In the genomic region with DNA sequence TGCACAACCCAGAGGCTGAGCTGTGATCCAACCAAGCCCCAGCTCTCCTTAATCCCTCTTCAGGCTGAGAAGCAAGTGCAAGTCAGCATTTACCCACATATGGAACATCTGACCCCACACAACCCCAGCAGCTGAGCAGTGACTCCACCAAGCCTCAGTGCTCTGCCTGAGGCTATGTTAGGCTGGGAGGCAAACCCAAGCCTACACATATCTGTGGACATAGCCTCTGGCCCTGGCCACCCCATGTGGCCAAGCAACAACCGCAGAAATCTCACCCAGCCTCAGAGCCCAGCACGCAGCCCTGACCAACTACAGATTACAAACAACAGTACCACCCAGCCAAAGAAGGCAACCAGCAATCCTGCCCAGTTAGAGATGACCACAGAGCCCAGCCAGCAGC, we compare ENCODE assay signal across 21 cellular contexts.
DNase-seq lines count a peak whose midpoint lies in the region; ATAC-seq and TF ChIP-seq lines count a peak whose summit lies in the region.
"Had no signal": no experiment of that assay in that cellular context is flagged by ENCODE, and none has a peak within 500 bp of the region (broad histone marks: within the 10 kb centered on the region; RNA-seq: fewer than 3 reads in every experiment).

No MANE protein-coding gene starts in this region.

- DNase-seq in H4 (ENCODE audit: low spot score), result peak; percentile 23
- peak; percentile 21 to 64 for DNase-seq in PC-9
- DNase-seq in fibroblast of villous mesenchyme (ENCODE audit: low read depth), result peak; percentile 90
- no peak for DNase-seq in activated T-helper 2 cell treated with anti-CD3 and anti-CD28 coated beads, Interferon-gamma antibody, Interleukin-2, Interleukin-4, amounts not matched to agents 10 μg/mL and 5 μg/mL and 100 μg/mL, durations not matched to agents 14 hours and 24 hours and 36 hours (ENCODE audit: low spot score)
- DNase-seq in activated CD4-positive, alpha-beta memory T cell treated with anti-CD3 and anti-CD28 coated beads for 36 hours, result no peak
- no peak for DNase-seq in GDM1 (lab: John Stamatoyannopoulos, UW)
- DNase-seq: activated CD4-positive, alpha-beta T cell treated with anti-CD3 and anti-CD28 coated beads, Interleukin-2, amount 50 U/mL, for 48 hours; activated gamma-delta T cell; activated T-cell treated with anti-CD3 and anti-CD28 coated beads for 4 hours; H7; head of caudate nucleus; natural killer cell; NCI-H1436 treated with DMSO at 0.1 percent for 48 hours; NCI-H510A; ovary had no signal

- H3K4me2 ChIP-seq in PC-9, result no peak overlapping the region
- H3K4me2 ChIP-seq: BLaER1 had no signal

- H3K27ac Mint-ChIP-seq in activated T-helper 2 cell treated with anti-CD3 and anti-CD28 coated beads, Interferon-gamma antibody, Interleukin-2, Interleukin-4, amounts not matched to agents 10 μg/mL and 5 μg/mL and 100 μg/mL, durations not matched to agents 14 hours and 24 hours and 36 hours, result no peak overlapping the region
- H3K27ac Mint-ChIP-seq in activated CD4-positive, alpha-beta memory T cell treated with anti-CD3 and anti-CD28 coated beads for 36 hours, result no peak overlapping the region
- H3K27ac Mint-ChIP-seq: natural killer cell, WTC11 had no signal

- H3F3A ChIP-seq in PC-9 (ENCODE audit: insufficient read depth, low read depth), result peaks cover 13% of the 10 kb centered on the region; the same call in 1 of the 2 replicates

- POLR2A ChIA-PET in PC-9 (lab: Charles Lee; ENCODE audit: unreplicated experiment), result interaction anchor here (0.6 to 0.7 kb wide), 2 partner anchors 36 to 1858 kb away, joined by 3 to 13 read pairs; a partner anchor contains a TSS
- POLR2A ChIA-PET in activated CD4-positive, alpha-beta memory T cell treated with anti-CD3 and anti-CD28 coated beads for 36 hours (lab: Charles Lee), result no interaction called here

- no peak overlapping the region for H3K4me3 Mint-ChIP-seq in activated T-helper 2 cell treated with anti-CD3 and anti-CD28 coated beads, Interferon-gamma antibody, Interleukin-2, Interleukin-4, amounts not matched to agents 10 μg/mL and 5 μg/mL and 100 μg/mL, durations not matched to agents 14 hours and 24 hours and 36 hours (ENCODE audit: low read depth)
- H3K4me3 Mint-ChIP-seq in activated CD4-positive, alpha-beta memory T cell treated with anti-CD3 and anti-CD28 coated beads for 36 hours, result no peak overlapping the region
- H3K4me3 Mint-ChIP-seq: natural killer cell, WTC11 had no signal

- no peaks in the 10 kb centered on the region for H4K20me1 ChIP-seq in PC-9 (ENCODE audit: insufficient read depth)
- H4K20me1 ChIP-seq: BLaER1 had no signal

- no peak overlapping the region for H2AFZ ChIP-seq in PC-9

- H3K36me3 Mint-ChIP-seq in activated T-helper 2 cell treated with anti-CD3 and anti-CD28 coated beads, Interferon-gamma antibody, Interleukin-2, Interleukin-4, amounts not matched to agents 10 μg/mL and 5 μg/mL and 100 μg/mL, durations not matched to agents 14 hours and 24 hours and 36 hours (ENCODE audit: low read depth), result no peaks in the 10 kb centered on the region
- no peaks in the 10 kb centered on the region for H3K36me3 Mint-ChIP-seq in activated CD4-positive, alpha-beta memory T cell treated with anti-CD3 and anti-CD28 coated beads for 36 hours
- H3K36me3 Mint-ChIP-seq: natural killer cell, WTC11 had no signal

- TF ChIP-seq CTCF in PC-9 (conservative IDR thresholded peaks at IDR 0.05) (no peak), fibroblast of villous mesenchyme (IDR thresholded peaks at IDR 0.05; ENCODE audit: insufficient read depth, low read depth, low read length) (no peak)

- no TSS peak for BruUV-seq in PC-9 (replicated peaks; lab: Mats Ljungman, UMichigan)

- CTCF ChIA-PET in PC-9 (lab: Charles Lee), result interaction anchor here (0.6 kb wide), 1 partner anchor 576 kb away, joined by 3 read pairs; no protein-coding TSS in a partner anchor
- CTCF ChIA-PET in activated CD4-positive, alpha-beta memory T cell treated with anti-CD3 and anti-CD28 coated beads for 36 hours (lab: Charles Lee), result no interaction called here

- H3K4me1 Mint-ChIP-seq in activated T-helper 2 cell treated with anti-CD3 and anti-CD28 coated beads, Interferon-gamma antibody, Interleukin-2, Interleukin-4, amounts not matched to agents 10 μg/mL and 5 μg/mL and 100 μg/mL, durations not matched to agents 14 hours and 24 hours and 36 hours (ENCODE audit: low read depth), result no peaks in the 10 kb centered on the region
- no peaks in the 10 kb centered on the region for H3K4me1 Mint-ChIP-seq in activated CD4-positive, alpha-beta memory T cell treated with anti-CD3 and anti-CD28 coated beads for 36 hours (ENCODE audit: low read depth)
- H3K4me1 Mint-ChIP-seq: natural killer cell had no signal

- peaks cover 18% of the 10 kb centered on the region for H3K4me1 ChIP-seq in PC-9 (replicated peaks; ENCODE audit: insufficient read depth)
- H3K4me1 ChIP-seq: BLaER1 had no signal

- no peaks in the 10 kb centered on the region for H3K79me2 ChIP-seq in PC-9 (ENCODE audit: low read depth)

- H3K9me3 Mint-ChIP-seq in activated T-helper 2 cell treated with anti-CD3 and anti-CD28 coated beads, Interferon-gamma antibody, Interleukin-2, Interleukin-4, amounts not matched to agents 10 μg/mL and 5 μg/mL and 100 μg/mL, durations not matched to agents 14 hours and 24 hours and 36 hours, result no peaks in the 10 kb centered on the region
- no peaks in the 10 kb centered on the region for H3K9me3 Mint-ChIP-seq in activated CD4-positive, alpha-beta memory T cell treated with anti-CD3 and anti-CD28 coated beads for 36 hours
- H3K9me3 Mint-ChIP-seq: natural killer cell, WTC11 had no signal

- H3K36me3 ChIP-seq in PC-9 (ENCODE audit: low read depth), result no peaks in the 10 kb centered on the region
- H3K36me3 ChIP-seq: BLaER1, ovary, suprapubic skin had no signal

- intact Hi-C loops in PC-9 (cut with micrococcal nuclease; ENCODE audit: unreplicated experiment), result no loop called here
- intact Hi-C loops in activated T-helper 2 cell treated with anti-CD3 and anti-CD28 coated beads, Interferon-gamma antibody, Interleukin-2, Interleukin-4, amounts not matched to agents 10 μg/mL and 5 μg/mL and 100 μg/mL, durations not matched to agents 14 hours and 24 hours and 36 hours (cut with micrococcal nuclease), result no loop called here
- intact Hi-C loops in activated CD4-positive, alpha-beta memory T cell treated with anti-CD3 and anti-CD28 coated beads for 36 hours (cut with micrococcal nuclease), result no loop called here

- no peaks in the 10 kb centered on the region for H3K27me3 ChIP-seq in PC-9 (ENCODE audit: insufficient read depth, low read depth)
- H3K27me3 ChIP-seq: BLaER1, ovary, suprapubic skin had no signal

- H3K27me3 Mint-ChIP-seq in activated T-helper 2 cell treated with anti-CD3 and anti-CD28 coated beads, Interferon-gamma antibody, Interleukin-2, Interleukin-4, amounts not matched to agents 10 μg/mL and 5 μg/mL and 100 μg/mL, durations not matched to agents 14 hours and 24 hours and 36 hours (ENCODE audit: low read depth), result peaks cover 13% of the 10 kb centered on the region
- peaks cover 1% of the 10 kb centered on the region for H3K27me3 Mint-ChIP-seq in activated CD4-positive, alpha-beta memory T cell treated with anti-CD3 and anti-CD28 coated beads for 36 hours

- H3K9me2 ChIP-seq in PC-9 (ENCODE audit: insufficient read depth), result no peaks in the 10 kb centered on the region

- H3K9me3 ChIP-seq in PC-9 (ENCODE audit: insufficient read depth, low read depth), result no peaks in the 10 kb centered on the region
- H3K9me3 ChIP-seq: BLaER1, ovary, suprapubic skin had no signal

- no peak for ATAC-seq in HG03159 (IDR thresholded peaks at IDR 0.05; ENCODE audit: unreplicated experiment)
- ATAC-seq: natural killer cell, sciatic nerve, WTC11 had no signal

- no peak overlapping the region for H3K4me3 ChIP-seq in PC-9
- no peak overlapping the region for H3K4me3 ChIP-seq in fibroblast of villous mesenchyme (ENCODE audit: low read depth, low read length)
- H3K4me3 ChIP-seq: BLaER1, ovary, suprapubic skin had no signal

- no peak overlapping the region for H3K27ac ChIP-seq in PC-9
- H3K27ac ChIP-seq: BLaER1, ovary, RWPE1, suprapubic skin had no signal

Comparison
In these comparisons a context has a peak if more than half of its experiments do, and no peak if none do; other contexts are left out.
1. DNase-seq: peak in H4 (single experiment), PC-9 (2 of 2) and fibroblast of villous mesenchyme (single experiment); none in activated T-helper 2 cell treated with anti-CD3 and anti-CD28 coated beads, Interferon-gamma antibody, Interleukin-2, Interleukin-4, amounts not matched to agents 10 μg/mL and 5 μg/mL and 100 μg/mL, durations not matched to agents 14 hours and 24 hours and 36 hours (single experiment), activated CD4-positive, alpha-beta memory T cell treated with anti-CD3 and anti-CD28 coated beads for 36 hours (single experiment) and GDM1 (single experiment).